1 cellular context compared by ENCODE assay signal in the genomic region with DNA sequence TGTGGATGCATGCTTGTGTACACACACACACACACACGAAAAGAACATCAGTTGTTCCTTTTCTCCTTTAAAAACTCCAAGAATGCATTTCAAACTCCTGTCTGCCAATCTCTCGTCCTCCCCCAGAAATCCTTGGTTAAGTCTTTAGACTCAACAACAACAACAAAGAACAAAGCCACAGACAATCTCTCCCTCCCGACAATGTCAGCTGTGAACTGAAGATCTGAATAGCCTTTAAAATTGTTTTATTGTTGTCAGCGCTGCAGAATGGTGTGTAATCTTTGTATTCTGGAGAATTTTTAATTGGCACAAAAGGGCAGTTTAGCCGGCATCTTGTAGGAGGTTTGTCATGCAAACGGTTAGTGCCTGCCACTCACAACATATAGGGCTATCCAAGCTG.
TF ChIP-seq lines count a peak whose summit lies in the region.

No MANE protein-coding gene starts in this region.

TF ChIP-seq in H1, 55 proteins besides CTCF, POLR2A, EP300 and RAD21:
- no peak for TF ChIP-seq SUZ12 (IDR thresholded peaks at IDR 0.05; ENCODE audit: low read length)
- TF ChIP-seq CBX8 (IDR thresholded peaks at IDR 0.05; ENCODE audit: borderline replicate concordance, low read depth, low read length): no peak
- no peak for TF ChIP-seq BCL11A (IDR thresholded peaks at IDR 0.05; ENCODE audit: low read depth in 2 of 2, low read length in 2 of 2)
- TF ChIP-seq ASH2L (IDR thresholded peaks at IDR 0.05; ENCODE audit: low read length): no peak
- TF ChIP-seq TCF12 (IDR thresholded peaks at IDR 0.05; ENCODE audit: low read depth, low read length): no peak
